ENCODE assay signal across 8 cellular contexts in genomic region chr12:56116267-56117081, GRCh38. TPM values are rescaled to one million over a fixed set of nuclear protein-coding genes. Genes with fewer than 3 reads are reported as not detected.
DNase-seq lines count a peak whose midpoint lies in the region; ATAC-seq and TF ChIP-seq lines count a peak whose summit lies in the region.

TSS of gene RPL41 (plus strand) at chr12:56116633.

- intact Hi-C loops in esophagus muscularis mucosa (cut with DNase I) = no loop called here

- H3K4me3 Mint-ChIP-seq in activated T-cell treated with anti-CD3 and anti-CD28 coated beads, Interleukin-2, amount 50 U/mL, for 4 hours = peak within 1 kb of the TSS; percentile 99

- H3K27me3 Mint-ChIP-seq in activated T-cell treated with anti-CD3 and anti-CD28 coated beads, Interleukin-2, amount 50 U/mL, for 4 hours (ENCODE audit: low read depth) = no peaks in the 10 kb centered on the region

- H3K4me1 ChIP-seq in Peyer's patch (peaks cover 3 to 18% (median 4%) of the 10 kb centered on the region in 4 donors), esophagus muscularis mucosa (peaks cover 32 to 49% (median 40%) of the 10 kb centered on the region in 4 donors), muscle layer of duodenum (ENCODE audit: control insufficient read depth in 1 of 2, insufficient read depth in 2 of 2, low read length in 2 of 2) (peaks cover 16 to 26% of the 10 kb centered on the region in 2 donors)

- TF ChIP-seq EP300 in esophagus muscularis mucosa (IDR thresholded peaks at IDR 0.05) = no peak

- ATAC-seq in GM21619 (IDR thresholded peaks at IDR 0.05; ENCODE audit: unreplicated experiment) = peak; percentile 36
- ATAC-seq in activated T-cell treated with anti-CD3 and anti-CD28 coated beads, Interleukin-2, amount 50 U/mL, for 4 hours = peak; percentile 49 to 50

- H3K36me3 Mint-ChIP-seq in activated T-cell treated with anti-CD3 and anti-CD28 coated beads, Interleukin-2, amount 50 U/mL, for 4 hours (ENCODE audit: insufficient read depth) = peaks cover 38% of the 10 kb centered on the region

- H3K9me3 ChIP-seq in KOPT-K1 (ENCODE audit: insufficient read depth, low read length, poor library complexity, severe bottlenecking) (peaks cover 6% of the 10 kb centered on the region), Peyer's patch (no peaks in the 10 kb centered on the region), esophagus muscularis mucosa (no peaks in the 10 kb centered on the region), muscle layer of duodenum (ENCODE audit: control insufficient read depth in 1 of 2, low read length in 2 of 2) (no peaks in the 10 kb centered on the region)

- H3K4me3 ChIP-seq in Peyer's patch = peak within 1 kb of the TSS; percentile 56 to 75 (median 64)
- peak within 1 kb of the TSS; percentile 66 to 86 (median 78) for H3K4me3 ChIP-seq in esophagus muscularis mucosa
- H3K4me3 ChIP-seq in muscle layer of duodenum (ENCODE audit: low read depth in 1 of 2, low read length in 2 of 2) = peak within 1 kb of the TSS; percentile 91 to 99

- TF ChIP-seq CTCF in Peyer's patch (IDR thresholded peaks at IDR 0.05) (peak in 3 of 6 experiments; percentile 19 to 22 (median 21)), esophagus muscularis mucosa (IDR thresholded peaks at IDR 0.05) (no peak)

- no peaks in the 10 kb centered on the region for H3K9me3 Mint-ChIP-seq in activated T-cell treated with anti-CD3 and anti-CD28 coated beads, Interleukin-2, amount 50 U/mL, for 4 hours

- DNase-seq in DMS 273 (lab: John Stamatoyannopoulos, UW; ENCODE audit: unreplicated experiment) (peak; percentile 95), Peyer's patch (peak; percentile 95 to 99 (median 96)), esophagus muscularis mucosa (ENCODE audit: extremely low spot score) (peak; percentile 99)
- DNase-seq in activated T-cell treated with anti-CD3 and anti-CD28 coated beads, Interleukin-2, amount 50 U/mL, for 4 hours = peak; percentile 94
- DNase-seq in stimulated activated CD8-positive, alpha-beta memory T cell treated with anti-CD3 and anti-CD28 coated beads, Interleukin-7, amount 100 ng/mL, for 4 hours (ENCODE audit: low read depth in 2 of 2) = peak; percentile 88 to 91

- TF ChIP-seq POLR2A in Peyer's patch (IDR thresholded peaks at IDR 0.05) (peak; percentile 88 to 96), esophagus muscularis mucosa (IDR thresholded peaks at IDR 0.05; ENCODE audit: low read depth) (peak; percentile 98)

- peaks cover 25% of the 10 kb centered on the region for H3K4me1 Mint-ChIP-seq in activated T-cell treated with anti-CD3 and anti-CD28 coated beads, Interleukin-2, amount 50 U/mL, for 4 hours (ENCODE audit: low read depth)

- under 1% methylated on average over 34 of the region's 34 CpGs for WGBS in esophagus muscularis mucosa

- peak within 1 kb of the TSS; percentile 84 for H3K27ac ChIP-seq in KOPT-K1 (ENCODE audit: low read depth, low read length, poor library complexity, severe bottlenecking)
- peak within 1 kb of the TSS; percentile 94 to 96 (median 95) for H3K27ac ChIP-seq in Peyer's patch
- peak within 1 kb of the TSS; percentile 92 to 98 (median 94) for H3K27ac ChIP-seq in esophagus muscularis mucosa (replicated peaks in 1 of 4)
- H3K27ac ChIP-seq in muscle layer of duodenum (ENCODE audit: low read length) = peak within 1 kb of the TSS; percentile 100

- H3K27me3 ChIP-seq in Peyer's patch = no peaks in the 10 kb centered on the region
- H3K27me3 ChIP-seq in esophagus muscularis mucosa = no peaks in the 10 kb centered on the region
- H3K27me3 ChIP-seq in muscle layer of duodenum (ENCODE audit: low read depth, low read length) = no peaks in the 10 kb centered on the region

- H3K36me3 ChIP-seq in KOPT-K1 (ENCODE audit: insufficient read depth, low read length) = peaks cover 51% of the 10 kb centered on the region
- H3K36me3 ChIP-seq in Peyer's patch = peaks cover 0 to 34% (median under 1%) of the 10 kb centered on the region in 3 donors
- peaks cover 25 to 41% (median 36%) of the 10 kb centered on the region in 4 donors for H3K36me3 ChIP-seq in esophagus muscularis mucosa
- H3K36me3 ChIP-seq in muscle layer of duodenum (ENCODE audit: control insufficient read depth in 1 of 2, insufficient read depth in 2 of 2, low read length in 2 of 2) = peaks cover 25 to 37% of the 10 kb centered on the region in 2 donors

RNA-seq across cellular contexts. Expression of gene RPL41, which starts in this region (rescaled TPM):
- total RNA-seq in Peyer's patch (1,000 to 10,000 TPM; 1,852 to 2,996 (median 2,194) TPM), esophagus muscularis mucosa (1,000 to 10,000 TPM; 1,962 to 4,166 (median 3,502) TPM)
- 1,000 to 10,000 TPM; 3,827 to 4,080 (median 3,837) TPM for total RNA-seq in activated T-cell treated with anti-CD3 and anti-CD28 coated beads, Interleukin-2, amount 50 U/mL, for 4 hours

Comparison
In these comparisons a context has a peak if more than half of its experiments do, and no peak if none do; other contexts are left out.
1. Peak in every context shown above with its lines: DNase-seq, ATAC-seq, H3K4me3 ChIP-seq and H3K27ac ChIP-seq.